In genomic region chr16:74811911-74812310, GRCh38 we compare ENCODE assay signal across 18 cellular contexts. TPM values are rescaled to one million over a fixed set of nuclear protein-coding genes. Genes with fewer than 3 reads are reported as not detected.
"Had no signal": no experiment of that assay in that cellular context is flagged by ENCODE, and none has a peak within 500 bp of the region (broad histone marks: within the 10 kb centered on the region; RNA-seq: fewer than 3 reads in every experiment).

No MANE protein-coding gene starts in this region.

- H3K27ac ChIP-seq: brain microvascular endothelial cell, colonic mucosa, prostate gland, right atrium auricular region, skin epidermis had no signal

- H3K4me1 ChIP-seq: colonic mucosa, prostate gland, right atrium auricular region had no signal

- H3K4me3 ChIP-seq: colonic mucosa, prostate gland, right atrium auricular region, skin epidermis had no signal

- H3K36me3 ChIP-seq: brain microvascular endothelial cell, colonic mucosa, prostate gland, right atrium auricular region had no signal

- H3K27me3 ChIP-seq: brain microvascular endothelial cell, colonic mucosa, right atrium auricular region had no signal

- H3K27ac Mint-ChIP-seq: activated B cell treated with CpG ODN at 0.5 μM for 24 hours; activated CD8-positive, alpha-beta T cell treated with anti-CD3 and anti-CD28 coated beads for 36 hours; activated T-helper 17 cell treated with anti-CD3 and anti-CD28 coated beads, Interleukin-2, amount 50 U/mL, for 72 hours; type B pancreatic cell had no signal

- DNase-seq: activated B cell treated with CpG ODN at 0.5 μM for 24 hours; activated CD4-positive, alpha-beta T cell treated with anti-CD3 and anti-CD28 coated beads for 4 hours; activated CD8-positive, alpha-beta T cell treated with anti-CD3 and anti-CD28 coated beads for 36 hours; activated naive CD4-positive, alpha-beta T cell treated with Interleukin-2 at 50 U/mL for 16 hours; activated T-cell treated with anti-CD3 and anti-CD28 coated beads, Interleukin-2, amount 50 U/mL, for 1 hour; anterior cingulate cortex; brain microvascular endothelial cell; colonic mucosa; midbrain; occipital lobe; stimulated activated naive CD8-positive, alpha-beta T cell treated with anti-CD3 and anti-CD28 coated beads, Interleukin-15, Interleukin-2, amounts not matched to agents 100 U/mL and 50 U/mL, for 24 hours had no signal

- H3K9me3 ChIP-seq: colonic mucosa, prostate gland, right atrium auricular region had no signal

- H3K36me3 Mint-ChIP-seq: type B pancreatic cell had no signal

- H3K9me3 Mint-ChIP-seq: activated B cell treated with CpG ODN at 0.5 μM for 24 hours; activated T-helper 17 cell treated with anti-CD3 and anti-CD28 coated beads, Interleukin-2, amount 50 U/mL, for 72 hours; central memory CD8-positive, alpha-beta T cell; type B pancreatic cell had no signal

- ATAC-seq: activated CD8-positive, alpha-beta T cell treated with anti-CD3 and anti-CD28 coated beads for 36 hours; activated T-helper 17 cell treated with anti-CD3 and anti-CD28 coated beads, Interleukin-2, amount 50 U/mL, for 72 hours; stimulated activated naive CD8-positive, alpha-beta T cell treated with anti-CD3 and anti-CD28 coated beads, Interleukin-15, Interleukin-2, amounts not matched to agents 100 U/mL and 50 U/mL, for 24 hours had no signal

RNA-seq across cellular contexts. Expression of gene FA2H, which starts 37.3 kb away (rescaled TPM):
- total RNA-seq: activated CD8-positive, alpha-beta T cell treated with anti-CD3 and anti-CD28 coated beads for 36 hours; fibroblast of villous mesenchyme had no signal
